8 cellular contexts compared by ENCODE assay signal in genomic region chr1:26900815-26901511, GRCh38. TPM values are rescaled to one million over a fixed set of nuclear protein-coding genes. Genes with fewer than 3 reads are reported as not detected.
DNase-seq lines count a peak whose midpoint lies in the region; ATAC-seq and TF ChIP-seq lines count a peak whose summit lies in the region.

No MANE protein-coding gene starts in this region.

- H3K9me3 ChIP-seq in MG63 (no peaks in the 10 kb centered on the region), neural cell (ENCODE audit: low read length) (no peaks in the 10 kb centered on the region)

- TF ChIP-seq CTCF in CD14-positive monocyte (IDR thresholded peaks at IDR 0.05) (no peak), dorsolateral prefrontal cortex (IDR thresholded peaks at IDR 0.05 in 54 of 56, conservative IDR thresholded peaks at IDR 0.05 in 2 of 56; ENCODE audit: low read depth in 1 of 56, partially characterized antibody in 56 of 56) (no peak), neural cell (IDR thresholded peaks at IDR 0.05; ENCODE audit: poor library complexity, severe bottlenecking) (no peak), GM13976 (IDR thresholded peaks at IDR 0.05; ENCODE audit: borderline replicate concordance, control extremely low read depth, extremely low read depth, insufficient read depth, missing control alignments) (no peak)

- peak overlapping the region; percentile 94 for H2AFZ ChIP-seq in neural cell (ENCODE audit: low read depth, low read length)

- no peaks in the 10 kb centered on the region for H3K27me3 ChIP-seq in MG63
- no peaks in the 10 kb centered on the region for H3K27me3 ChIP-seq in dorsolateral prefrontal cortex
- H3K27me3 ChIP-seq in neural cell (ENCODE audit: insufficient read depth, low read depth, low read length): no peaks in the 10 kb centered on the region

- no peak for DNase-seq in CD14-positive monocyte (ENCODE audit: low spot score)
- no peak for DNase-seq in MG63
- DNase-seq in dorsolateral prefrontal cortex: no peak
- no peak for DNase-seq in effector CD4-positive, alpha-beta T cell
- DNase-seq in GM13976 (ENCODE audit: low spot score): no peak

- peaks cover 13% of the 10 kb centered on the region for H3K36me3 ChIP-seq in MG63
- no peaks in the 10 kb centered on the region for H3K36me3 ChIP-seq in neural cell (ENCODE audit: insufficient read depth, low read length)

- H3K9me3 Mint-ChIP-seq in CD14-positive monocyte: no peaks in the 10 kb centered on the region

- TF ChIP-seq RAD21 in neural cell (conservative IDR thresholded peaks at IDR 0.05): no peak

- ATAC-seq in esophagus mucosa: no peak
- no peak for ATAC-seq in GM21423 (IDR thresholded peaks at IDR 0.05; ENCODE audit: unreplicated experiment)

- H3K27me3 Mint-ChIP-seq in CD14-positive monocyte (ENCODE audit: low read depth in 3 of 3): peaks cover 0 to 2% (median 0%) of the 10 kb centered on the region in 3 donors

- H3K9ac ChIP-seq in neural cell (ENCODE audit: low read length): peak overlapping the region; percentile 80

- intact Hi-C loops in CD14-positive monocyte (cut with micrococcal nuclease) (no loop called here), dorsolateral prefrontal cortex (cut with DNase I) (loop anchor here (1.0 to 2.0 kb wide), 2 partner anchors 20 kb away; partner anchors contain the start of gene NUDC (in 2 of the 2))

- H3K4me3 ChIP-seq in MG63 (peak overlapping the region; percentile 82), dorsolateral prefrontal cortex (peak overlapping the region; percentile 66 to 100 (median 91)), neural cell (ENCODE audit: low read length) (peak overlapping the region; percentile 76)

- peaks cover 20 to 29% of the 10 kb centered on the region in 2 donors for H3K36me3 Mint-ChIP-seq in CD14-positive monocyte

- H3K27ac ChIP-seq in dorsolateral prefrontal cortex: peak overlapping the region; percentile 35 to 96 (median 88)
- peak overlapping the region; percentile 76 for H3K27ac ChIP-seq in neural cell (ENCODE audit: low read length)

- H3K9me2 ChIP-seq in neural cell (ENCODE audit: insufficient read depth, low read length): no peaks in the 10 kb centered on the region

- no peaks in the 10 kb centered on the region for H4K20me1 ChIP-seq in neural cell (ENCODE audit: insufficient read depth)

- H3F3A ChIP-seq in neural cell (ENCODE audit: insufficient read depth, low read length, poor library complexity, severe bottlenecking): no peaks in the 10 kb centered on the region

- peak overlapping the region; percentile 94 to 99 for H3K4me3 Mint-ChIP-seq in CD14-positive monocyte

- peaks cover 21% of the 10 kb centered on the region for H3K4me1 Mint-ChIP-seq in CD14-positive monocyte

- no peak for TF ChIP-seq EP300 in neural cell (conservative IDR thresholded peaks at IDR 0.05; ENCODE audit: poor library complexity, severe bottlenecking)

- H3K4me2 ChIP-seq in neural cell (ENCODE audit: low read length): peak overlapping the region; percentile 87

- peaks cover 17% of the 10 kb centered on the region for H3K79me2 ChIP-seq in neural cell (replicated peaks; ENCODE audit: insufficient read depth, low read length)

- H3K27ac Mint-ChIP-seq in CD14-positive monocyte: peak overlapping the region; percentile 96 to 99 (median 98)

- in situ Hi-C loops in GM13976 (cut with MboI; ENCODE audit: low sequenced_read_pairs, unreplicated experiment): no loop called here

TF ChIP-seq in neural cell, 6 proteins besides CTCF, POLR2A, EP300 and RAD21:
- TF ChIP-seq MXI1 (conservative IDR thresholded peaks at IDR 0.05; ENCODE audit: poor library complexity, severe bottlenecking): no peak
- no peak for TF ChIP-seq TAF1 (IDR thresholded peaks at IDR 0.05; ENCODE audit: low read depth)
- no peak for TF ChIP-seq POLR2AphosphoS5 (IDR thresholded peaks at IDR 0.05)
- TF ChIP-seq EZH2 (IDR thresholded peaks at IDR 0.05; ENCODE audit: borderline replicate concordance, insufficient read depth, low read length, poor library complexity, severe bottlenecking): no peak
- no peak for TF ChIP-seq REST (IDR thresholded peaks at IDR 0.05; ENCODE audit: borderline replicate concordance)
TF ChIP-seq in neural cell: peak in this region for 0.

RNA-seq across cellular contexts. Expression of gene GPATCH3, which starts 0.7 kb away (rescaled TPM):
- polyA plus RNA-seq in CD14-positive monocyte: 10 to 100 TPM; 10.7 to 11.8 TPM
- 12.2 and 15.6 TPM in 2 replicates for total RNA-seq in MG63 (2014; rRNA removed; shearing (Covaris generic); ENCODE audit: low replicate concordance)
- total RNA-seq in dorsolateral prefrontal cortex: 10 to 100 TPM; 11.2 to 24.9 (median 16.6) TPM
- polyA plus RNA-seq in neural cell: 6.6 and 7.1 TPM in 2 replicates
- 13.4 and 14.2 TPM in 2 replicates for polyA minus RNA-seq in neural cell
- total RNA-seq in esophagus mucosa: 10.4 TPM

RNA-seq across cellular contexts. Expression of gene GPN2, which starts 10.9 kb away (rescaled TPM):
- polyA plus RNA-seq in CD14-positive monocyte (10 to 100 TPM in 1 of 2 donors, 1 to 10 TPM in 1; 9.6 to 15.9 TPM), neural cell (17.7 and 20.2 TPM in 2 replicates)
- 10.0 and 13.0 TPM in 2 replicates for total RNA-seq in MG63 (2014; rRNA removed; shearing (Covaris generic); ENCODE audit: low replicate concordance)
- total RNA-seq in dorsolateral prefrontal cortex (10 to 100 TPM; 18.8 to 40.5 (median 26.6) TPM), esophagus mucosa (20.0 TPM)
- polyA minus RNA-seq in neural cell: 19.0 and 19.4 TPM in 2 replicates

RNA-seq across cellular contexts. Expression of gene NR0B2, which starts 12.8 kb away (rescaled TPM):
- polyA plus RNA-seq in CD14-positive monocyte: not detected
- total RNA-seq in MG63 (2014; rRNA removed; shearing (Covaris generic); ENCODE audit: low replicate concordance): not detected in 2 replicates
- total RNA-seq in dorsolateral prefrontal cortex: under 1 TPM in 1 of 120 experiments, not detected in 119; 0.69 TPM
- not detected in 2 replicates for polyA plus RNA-seq in neural cell
- not detected in 2 replicates for polyA minus RNA-seq in neural cell
- total RNA-seq in esophagus mucosa: not detected

RNA-seq across cellular contexts. Expression of gene NUDC, which starts 20.6 kb away (rescaled TPM):
- polyA plus RNA-seq in CD14-positive monocyte: 10 to 100 TPM; 47.4 to 58.3 TPM
- 19.1 and 33.9 TPM in 2 replicates for total RNA-seq in MG63 (2014; rRNA removed; shearing (Covaris generic); ENCODE audit: low replicate concordance)
- total RNA-seq in dorsolateral prefrontal cortex: 100 to 1,000 TPM in 36 of 120 experiments, 10 to 100 TPM in 84; 61.0 to 142 (median 91.8) TPM
- polyA plus RNA-seq in neural cell: 20.6 and 32.1 TPM in 2 replicates
- 20.5 and 21.6 TPM in 2 replicates for polyA minus RNA-seq in neural cell
- total RNA-seq in esophagus mucosa: 35.7 TPM

RNA-seq across cellular contexts. Expression of gene SFN, which starts 38.0 kb away (rescaled TPM):
- polyA plus RNA-seq in CD14-positive monocyte: not detected
- total RNA-seq in MG63 (2014; rRNA removed; shearing (Covaris generic); ENCODE audit: low replicate concordance): not detected in 2 replicates
- 10 to 100 TPM in 7 of 120 experiments, 1 to 10 TPM in 46, under 1 TPM in 34, not detected in 33; 0.29 to 70.1 (median 1.3) TPM for total RNA-seq in dorsolateral prefrontal cortex
- polyA plus RNA-seq in neural cell: 0.25 TPM in 1 of 2 replicates, not detected in the other
- polyA minus RNA-seq in neural cell: 0.73 TPM in 1 of 2 replicates, not detected in the other
- 2,315 TPM for total RNA-seq in esophagus mucosa

Comparison
In these comparisons a context has a peak if more than half of its experiments do, and no peak if none do; other contexts are left out.
1. intact Hi-C loops: an anchor here in dorsolateral prefrontal cortex (1.0 to 2.0 kb wide); none called in CD14-positive monocyte.